In genomic region chr11:131889760-131890620, GRCh38 we compare ENCODE assay signal across 11 cellular contexts.
DNase-seq lines count a peak whose midpoint lies in the region; ATAC-seq and TF ChIP-seq lines count a peak whose summit lies in the region.
"Had no signal": no experiment of that assay in that cellular context is flagged by ENCODE, and none has a peak within 500 bp of the region (broad histone marks: within the 10 kb centered on the region; RNA-seq: fewer than 3 reads in every experiment).

No MANE protein-coding gene starts in this region.

- no peaks in the 10 kb centered on the region for H3K36me3 Mint-ChIP-seq in activated naive CD4-positive, alpha-beta T cell treated with anti-CD3 and anti-CD28 coated beads, Interleukin-2, amount 50 U/mL, for 72 hours
- H3K36me3 Mint-ChIP-seq in natural killer cell = no peaks in the 10 kb centered on the region
- H3K36me3 Mint-ChIP-seq: memory B cell had no signal

- WGBS in mesenchymal stem cell = 17% methylated on average over 3 of the region's 4 CpGs

- no peak overlapping the region for H3K23ac ChIP-seq in mesenchymal stem cell (ENCODE audit: low read length in 2 of 2)

- CTCF ChIA-PET in AG04450 (lab: Charles Lee) = interaction anchor here (0.9 to 7.0 kb wide), 11 partner anchors 11 to 237 kb away, joined by 3 to 40 read pairs (median 3); no protein-coding TSS in a partner anchor

- H2BK5ac ChIP-seq in mesenchymal stem cell (ENCODE audit: low read depth, low read length, poor library complexity, severe bottlenecking) = no peak overlapping the region

- no peaks in the 10 kb centered on the region for H3K9me3 Mint-ChIP-seq in activated naive CD4-positive, alpha-beta T cell treated with anti-CD3 and anti-CD28 coated beads, Interleukin-2, amount 50 U/mL, for 72 hours
- H3K9me3 Mint-ChIP-seq in natural killer cell = peaks cover 0 to 2% of the 10 kb centered on the region in 2 donors
- H3K9me3 Mint-ChIP-seq: activated naive CD8-positive, alpha-beta T cell treated with anti-CD3 and anti-CD28 coated beads, Interleukin-2, amount 50 U/mL, for 24 hours; memory B cell had no signal

- H3K4me3 ChIP-seq in AG04450 (ENCODE audit: low read depth, low read length) = no peak overlapping the region
- H3K4me3 ChIP-seq in H7 (ENCODE audit: insufficient read depth, low read depth, low read length) = no peak overlapping the region
- H3K4me3 ChIP-seq in astrocyte of the spinal cord (ENCODE audit: low read depth, low read length) = no peak overlapping the region
- H3K4me3 ChIP-seq in mesenchymal stem cell (ENCODE audit: insufficient read depth in 1 of 2, low read depth in 1 of 2, low read length in 2 of 2) = no peak overlapping the region

- H3K36me3 ChIP-seq in H7 (replicated peaks; ENCODE audit: control insufficient read depth, insufficient read depth, low read length) (no peaks in the 10 kb centered on the region), mesenchymal stem cell (ENCODE audit: control insufficient read depth in 1 of 2, insufficient read depth in 2 of 2, low read depth in 1 of 2, low read length in 2 of 2) (no peaks in the 10 kb centered on the region)

- no peak overlapping the region for H2AFZ ChIP-seq in mesenchymal stem cell (ENCODE audit: low read depth, low read length)

- H3K9me3 ChIP-seq in AG04450 (ENCODE audit: control insufficient read depth, insufficient read depth, low read length) (no peaks in the 10 kb centered on the region), mesenchymal stem cell (ENCODE audit: control insufficient read depth, low read length) (no peaks in the 10 kb centered on the region)

- H3K27ac Mint-ChIP-seq in activated naive CD4-positive, alpha-beta T cell treated with anti-CD3 and anti-CD28 coated beads, Interleukin-2, amount 50 U/mL, for 72 hours = no peak overlapping the region
- no peak overlapping the region for H3K27ac Mint-ChIP-seq in natural killer cell
- H3K27ac Mint-ChIP-seq: activated naive CD8-positive, alpha-beta T cell treated with anti-CD3 and anti-CD28 coated beads, Interleukin-2, amount 50 U/mL, for 24 hours; memory B cell had no signal

- POLR2A ChIA-PET in AG04450 (lab: Yijun Ruan, JAX) = interaction anchor here (0.6 kb wide), 1 partner anchor 952 kb away, joined by 3 read pairs; no protein-coding TSS in a partner anchor

- no peaks in the 10 kb centered on the region for H3K4me1 Mint-ChIP-seq in natural killer cell
- H3K4me1 Mint-ChIP-seq: activated naive CD8-positive, alpha-beta T cell treated with anti-CD3 and anti-CD28 coated beads, Interleukin-2, amount 50 U/mL, for 24 hours; memory B cell had no signal

- no peaks in the 10 kb centered on the region for H3K79me1 ChIP-seq in mesenchymal stem cell (replicated peaks; ENCODE audit: low read length, poor library complexity, severe bottlenecking)

- peaks cover 25% of the 10 kb centered on the region for H3K4me1 ChIP-seq in mesenchymal stem cell (ENCODE audit: control insufficient read depth, insufficient read depth, low read depth, low read length)

- peak overlapping the region; percentile 86 for H3K9ac ChIP-seq in mesenchymal stem cell (ENCODE audit: low read length)

- TF ChIP-seq CTCF in AG04450 (IDR thresholded peaks at IDR 0.05; ENCODE audit: low read depth, low read length) (peak; percentile 44), astrocyte of the spinal cord (IDR thresholded peaks at IDR 0.05; ENCODE audit: low read depth, low read length) (peak; percentile 20), natural killer cell (IDR thresholded peaks at IDR 0.05) (no peak)

- DNase-seq in AG04450 (ENCODE audit: low read depth, low spot score) (no peak), H7 (peak; percentile 49), astrocyte of the spinal cord (ENCODE audit: low read depth, low spot score) (peak; percentile 45), mesenchymal stem cell (peak; percentile 85), natural killer cell (no peak)
- DNase-seq in activated naive CD4-positive, alpha-beta T cell treated with anti-CD3 and anti-CD28 coated beads, Interleukin-2, amount 50 U/mL, for 72 hours (ENCODE audit: low spot score in 2 of 2) = no peak
- DNase-seq: activated naive CD8-positive, alpha-beta T cell treated with anti-CD3 and anti-CD28 coated beads, Interleukin-2, amount 50 U/mL, for 24 hours had no signal

- in situ Hi-C loops in astrocyte of the spinal cord (cut with HindIII; ENCODE audit: low sequenced_read_pairs) = no loop called here

- intact Hi-C loops in natural killer cell (cut with micrococcal nuclease) = no loop called here

- no peaks in the 10 kb centered on the region for H3K27me3 Mint-ChIP-seq in natural killer cell (ENCODE audit: low read depth in 2 of 2)
- H3K27me3 Mint-ChIP-seq: activated naive CD8-positive, alpha-beta T cell treated with anti-CD3 and anti-CD28 coated beads, Interleukin-2, amount 50 U/mL, for 24 hours; memory B cell had no signal

- H3K27ac ChIP-seq in AG04450 (ENCODE audit: low read depth, low read length) (peak overlapping the region; percentile 88), mesenchymal stem cell (ENCODE audit: low read length, poor library complexity, severe bottlenecking) (peak overlapping the region; percentile 97)
- H3K27ac ChIP-seq: C4-2B had no signal

- no peak overlapping the region for H3K4me2 ChIP-seq in mesenchymal stem cell (ENCODE audit: low read length, poor library complexity, severe bottlenecking)

- H2AK5ac ChIP-seq in mesenchymal stem cell (ENCODE audit: low read length, severe bottlenecking) = peak overlapping the region; percentile 12

- H4K8ac ChIP-seq in mesenchymal stem cell (ENCODE audit: low read length) = no peak overlapping the region

- H3K18ac ChIP-seq in mesenchymal stem cell (ENCODE audit: low read depth in 1 of 2, low read length in 2 of 2) = peak overlapping the region in 1 of 2 experiments; percentile 52

- no peak overlapping the region for H3K14ac ChIP-seq in mesenchymal stem cell (ENCODE audit: low read length in 2 of 2)

- H3K27me3 ChIP-seq in AG04450 (ENCODE audit: control insufficient read depth, insufficient read depth, low read length) (no peaks in the 10 kb centered on the region), H7 (ENCODE audit: control insufficient read depth, insufficient read depth, low read length) (no peaks in the 10 kb centered on the region), mesenchymal stem cell (ENCODE audit: control insufficient read depth in 1 of 2, insufficient read depth in 1 of 2, low read length in 2 of 2) (no peaks in the 10 kb centered on the region)

- H4K91ac ChIP-seq in mesenchymal stem cell (ENCODE audit: low read length) = no peak overlapping the region

- peak overlapping the region in 1 of 2 experiments; percentile 57 for H2BK12ac ChIP-seq in mesenchymal stem cell (ENCODE audit: low read length in 2 of 2)

- no peak overlapping the region for H3K4me3 Mint-ChIP-seq in natural killer cell
- H3K4me3 Mint-ChIP-seq: activated naive CD8-positive, alpha-beta T cell treated with anti-CD3 and anti-CD28 coated beads, Interleukin-2, amount 50 U/mL, for 24 hours; memory B cell had no signal

- H3K4ac ChIP-seq in mesenchymal stem cell (ENCODE audit: low read depth in 1 of 2, low read length in 2 of 2) = peak overlapping the region in 1 of 2 experiments; percentile 38

- no peak overlapping the region for H2BK15ac ChIP-seq in mesenchymal stem cell (ENCODE audit: low read depth, poor library complexity, severe bottlenecking)

- H2BK120ac ChIP-seq in mesenchymal stem cell (ENCODE audit: low read depth, low read length) = peak overlapping the region; percentile 11

- ATAC-seq in activated naive CD4-positive, alpha-beta T cell treated with anti-CD3 and anti-CD28 coated beads, Interleukin-2, amount 50 U/mL, for 72 hours = no peak
- no peak for ATAC-seq in natural killer cell
- no peak for ATAC-seq in GM21526 (IDR thresholded peaks at IDR 0.05; ENCODE audit: low FRiP score, unreplicated experiment)
- ATAC-seq in HG02970 (IDR thresholded peaks at IDR 0.05; ENCODE audit: low FRiP score, unreplicated experiment) = no peak
- ATAC-seq: activated naive CD8-positive, alpha-beta T cell treated with anti-CD3 and anti-CD28 coated beads, Interleukin-2, amount 50 U/mL, for 24 hours had no signal

Comparison
In these comparisons a context has a peak if more than half of its experiments do, and no peak if none do; other contexts are left out.
1. DNase-seq: peak in H7 (single experiment), astrocyte of the spinal cord (single experiment) and mesenchymal stem cell (single experiment); none in AG04450 (single experiment), activated naive CD4-positive, alpha-beta T cell treated with anti-CD3 and anti-CD28 coated beads, Interleukin-2, amount 50 U/mL, for 72 hours (0 of 2) and natural killer cell (single experiment).